In the genomic region with DNA sequence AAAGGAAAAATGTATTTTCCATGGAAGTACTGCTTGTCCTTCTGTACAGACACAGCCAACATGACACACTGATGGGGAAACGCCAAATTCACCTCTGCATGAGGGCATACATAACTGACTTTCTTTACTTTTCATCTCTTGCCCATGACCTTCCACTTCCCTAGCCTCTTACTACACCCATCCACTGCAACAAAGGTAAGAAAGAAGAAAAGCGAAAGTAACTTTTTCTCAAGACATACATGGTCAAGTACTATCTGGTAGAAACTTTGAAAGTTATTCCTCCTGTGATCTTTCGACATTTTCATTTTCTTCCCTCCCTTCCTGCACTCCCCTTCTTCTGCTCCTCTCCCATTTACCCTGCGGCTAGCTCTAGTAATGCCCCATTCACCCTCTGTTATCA, we compare ENCODE assay signal across 18 cellular contexts.
"Had no signal": no experiment of that assay in that cellular context is flagged by ENCODE, and none has a peak within 500 bp of the region (broad histone marks: within the 10 kb centered on the region; RNA-seq: fewer than 3 reads in every experiment).

No MANE protein-coding gene starts in this region.

- ATAC-seq: left lung; natural killer cell treated with Interleukin-12 subunit alpha and Interleukin-12 subunit beta and Interleukin-15 and Interleukin-18, amount 100 ng/mL, for 72 hours; T-helper 17 cell had no signal

- H3K27ac Mint-ChIP-seq: activated T-helper 2 cell treated with anti-CD3 and anti-CD28 coated beads, Interferon-gamma antibody, Interleukin-2, Interleukin-4, amounts not matched to agents 10 μg/mL and 5 μg/mL and 100 μg/mL, durations not matched to agents 14 hours and 24 hours and 36 hours; natural killer cell treated with Interleukin-12 subunit alpha and Interleukin-12 subunit beta and Interleukin-15 and Interleukin-18, amount 100 ng/mL, for 72 hours; stimulated activated naive CD8-positive, alpha-beta T cell treated with anti-CD3 and anti-CD28 coated beads, Interleukin-15, Interleukin-2, amounts not matched to agents 100 ng/mL and 50 ng/mL, for 24 hours; T-helper 17 cell; type B pancreatic cell had no signal

- H3K4me3 Mint-ChIP-seq: natural killer cell treated with Interleukin-12 subunit alpha and Interleukin-12 subunit beta and Interleukin-15 and Interleukin-18, amount 100 ng/mL, for 72 hours; stimulated activated naive CD8-positive, alpha-beta T cell treated with anti-CD3 and anti-CD28 coated beads, Interleukin-15, Interleukin-2, amounts not matched to agents 100 ng/mL and 50 ng/mL, for 24 hours; T-helper 17 cell; type B pancreatic cell had no signal

- H3K36me3 Mint-ChIP-seq: natural killer cell treated with Interleukin-12 subunit alpha and Interleukin-12 subunit beta and Interleukin-15 and Interleukin-18, amount 100 ng/mL, for 72 hours had no signal

- DNase-seq: activated CD4-positive, alpha-beta T cell treated with anti-CD3 and anti-CD28 coated beads for 4 hours; cerebellar nuclear complex; effector CD8-positive, alpha-beta T cell; esophagus squamous epithelium; glutamatergic neuron; hypothalamus; kidney; left lung; occipital lobe; stimulated activated CD4-positive, alpha-beta T cell treated with anti-CD3 and anti-CD28 coated beads, Interleukin-15, amount 100 ng/mL, for 24 hours; stimulated activated CD4-positive, alpha-beta T cell treated with anti-CD3 and anti-CD28 coated beads, Interleukin-4, amount 100 ng/mL, for 1 hour; T-helper 17 cell; WERI-Rb-1 had no signal

- H3K4me1 ChIP-seq: esophagus squamous epithelium, left lung had no signal

- H3K9me3 ChIP-seq: esophagus squamous epithelium, left lung had no signal

- H3K27ac ChIP-seq: esophagus squamous epithelium, left lung, WERI-Rb-1 had no signal

- FAIRE-seq: endothelial cell of umbilical vein, kidney had no signal

- H3K36me3 ChIP-seq: WERI-Rb-1 had no signal

- H3K27me3 Mint-ChIP-seq: stimulated activated naive CD8-positive, alpha-beta T cell treated with anti-CD3 and anti-CD28 coated beads, Interleukin-15, Interleukin-2, amounts not matched to agents 100 ng/mL and 50 ng/mL, for 24 hours; type B pancreatic cell had no signal

- H3K4me3 ChIP-seq: esophagus squamous epithelium, left lung had no signal

- H3K27me3 ChIP-seq: esophagus squamous epithelium, left lung had no signal

- H3K9me3 Mint-ChIP-seq: activated T-helper 2 cell treated with anti-CD3 and anti-CD28 coated beads, Interferon-gamma antibody, Interleukin-2, Interleukin-4, amounts not matched to agents 10 μg/mL and 5 μg/mL and 100 μg/mL, durations not matched to agents 14 hours and 24 hours and 36 hours; natural killer cell treated with Interleukin-12 subunit alpha and Interleukin-12 subunit beta and Interleukin-15 and Interleukin-18, amount 100 ng/mL, for 72 hours; stimulated activated naive CD8-positive, alpha-beta T cell treated with anti-CD3 and anti-CD28 coated beads, Interleukin-15, Interleukin-2, amounts not matched to agents 100 ng/mL and 50 ng/mL, for 24 hours; type B pancreatic cell had no signal
